23 cellular contexts compared by ENCODE assay signal in the genomic region with DNA sequence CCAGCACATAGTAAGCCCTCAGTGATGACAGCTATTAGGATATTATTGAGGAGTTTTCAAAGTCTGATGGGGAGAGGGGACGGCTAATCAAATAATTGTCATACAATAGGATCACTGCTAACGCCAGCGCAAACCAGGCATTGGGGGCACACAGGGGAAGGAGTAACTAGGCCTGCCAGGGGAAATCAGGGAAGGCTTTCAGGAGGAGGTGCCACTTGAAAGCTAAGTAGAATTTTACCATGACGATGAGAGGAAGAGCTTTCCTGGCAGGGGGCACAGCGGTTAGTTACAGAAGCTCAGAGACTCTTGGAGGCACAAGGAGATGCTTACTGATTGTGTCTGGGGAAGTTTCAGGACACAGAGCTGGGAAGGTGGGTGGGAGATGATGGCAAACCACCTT. TPM values are rescaled to one million over a fixed set of nuclear protein-coding genes. Genes with fewer than 3 reads are reported as not detected.
"Had no signal": no experiment of that assay in that cellular context is flagged by ENCODE, and none has a peak within 500 bp of the region (broad histone marks: within the 10 kb centered on the region; RNA-seq: fewer than 3 reads in every experiment).

No MANE protein-coding gene starts in this region.

- H3K27ac Mint-ChIP-seq: activated B cell treated with CpG ODN at 0.5 μM for 24 hours; activated CD4-positive, alpha-beta T cell treated with anti-CD3 and anti-CD28 coated beads for 36 hours; activated naive CD8-positive, alpha-beta T cell treated with anti-CD3 and anti-CD28 coated beads, Interleukin-2, amount 10 ng/mL, durations not matched to agents 7 days and 5 days; effector memory CD8-positive, alpha-beta T cell; stimulated activated memory B cell treated with anti-CD40 and anti-IgM and Interleukin-4, amounts not matched to agents 10 μg/mL and 1 μg/mL and 100 μg/mL, for 72 hours had no signal

- H3K4me1 ChIP-seq: uterus had no signal

- H3K27ac ChIP-seq: cardiac muscle cell, dorsolateral prefrontal cortex, esophagus muscularis mucosa, uterus had no signal

- H3K9me3 ChIP-seq: esophagus muscularis mucosa, stomach, uterus had no signal

- H3K4me3 ChIP-seq: cardiac muscle cell, dorsolateral prefrontal cortex, esophagus muscularis mucosa, smooth muscle cell, stomach, uterus had no signal

- H3K36me3 Mint-ChIP-seq: activated naive CD8-positive, alpha-beta T cell treated with anti-CD3 and anti-CD28 coated beads, Interleukin-2, amount 10 ng/mL, durations not matched to agents 7 days and 5 days; stimulated activated memory B cell treated with anti-CD40 and anti-IgM and Interleukin-4, amounts not matched to agents 10 μg/mL and 1 μg/mL and 100 μg/mL, for 72 hours had no signal

- H3K9me3 Mint-ChIP-seq: activated B cell treated with CpG ODN at 0.5 μM for 24 hours; activated naive CD8-positive, alpha-beta T cell treated with anti-CD3 and anti-CD28 coated beads, Interleukin-2, amount 10 ng/mL, durations not matched to agents 7 days and 5 days; activated T-cell treated with anti-CD3 and anti-CD28 coated beads, Interleukin-2, amount 50 U/mL, for 4 hours; effector memory CD8-positive, alpha-beta T cell; nephron; stimulated activated memory B cell treated with anti-CD40 and anti-IgM and Interleukin-4, amounts not matched to agents 10 μg/mL and 1 μg/mL and 100 μg/mL, for 72 hours had no signal

- DNase-seq: activated B cell treated with CpG ODN at 0.5 μM for 24 hours; activated CD4-positive, alpha-beta T cell treated with anti-CD3 and anti-CD28 coated beads for 36 hours; activated CD4-positive, alpha-beta T cell treated with anti-CD3 and anti-CD28 coated beads, Interleukin-2, amount 50 U/mL, for 4 hours; activated CD8-positive, alpha-beta memory T cell treated with anti-CD3 and anti-CD28 coated beads, Interleukin-2, amount 50 U/mL, for 48 hours; activated naive CD4-positive, alpha-beta T cell treated with Interleukin-2 at 50 U/mL for 16 hours; activated naive CD8-positive, alpha-beta T cell treated with anti-CD3 and anti-CD28 coated beads, Interleukin-2, amount 10 ng/mL, durations not matched to agents 7 days and 5 days; activated T-cell treated with anti-CD3 and anti-CD28 coated beads, Interleukin-2, amount 50 U/mL, for 4 hours; amygdala; dorsolateral prefrontal cortex; effector memory CD8-positive, alpha-beta T cell; hippocampal formation; left cardiac atrium; occipital lobe; stimulated activated CD4-positive, alpha-beta T cell treated with anti-CD3 and anti-CD28 coated beads, Interleukin-15, amount 100 ng/mL, for 24 hours; stomach; T-helper 1 cell; uterus had no signal

- H3K36me3 ChIP-seq: cardiac muscle cell, esophagus muscularis mucosa, stomach, uterus had no signal

- H3K4me2 ChIP-seq: smooth muscle cell had no signal

- H3K4me3 Mint-ChIP-seq: activated B cell treated with CpG ODN at 0.5 μM for 24 hours; activated CD4-positive, alpha-beta T cell treated with anti-CD3 and anti-CD28 coated beads for 36 hours; activated naive CD8-positive, alpha-beta T cell treated with anti-CD3 and anti-CD28 coated beads, Interleukin-2, amount 10 ng/mL, durations not matched to agents 7 days and 5 days; activated T-cell treated with anti-CD3 and anti-CD28 coated beads, Interleukin-2, amount 50 U/mL, for 4 hours; effector memory CD8-positive, alpha-beta T cell; nephron; stimulated activated memory B cell treated with anti-CD40 and anti-IgM and Interleukin-4, amounts not matched to agents 10 μg/mL and 1 μg/mL and 100 μg/mL, for 72 hours had no signal

- H3K27me3 ChIP-seq: cardiac muscle cell, dorsolateral prefrontal cortex, esophagus muscularis mucosa, uterus had no signal

- H3K4me1 Mint-ChIP-seq: activated CD4-positive, alpha-beta T cell treated with anti-CD3 and anti-CD28 coated beads for 36 hours; activated naive CD8-positive, alpha-beta T cell treated with anti-CD3 and anti-CD28 coated beads, Interleukin-2, amount 10 ng/mL, durations not matched to agents 7 days and 5 days had no signal

RNA-seq across cellular contexts. Expression of a gene that starts 47.2 kb away (rescaled TPM):
- total RNA-seq: renal cortical epithelial cell had no signal
